In genomic region chr19:34510904-34511303, GRCh38 we compare ENCODE assay signal across 6 cellular contexts. TPM values are rescaled to one million over a fixed set of nuclear protein-coding genes. Genes with fewer than 3 reads are reported as not detected.
DNase-seq lines count a peak whose midpoint lies in the region; ATAC-seq, FAIRE-seq and TF ChIP-seq lines count a peak whose summit lies in the region.
"Not testable (repeated sequence)": the region's sequence is repeated elsewhere in the genome, so short reads cannot be mapped to it uniquely, and the experiment has no call there.
"Had no signal": no experiment of that assay in that cellular context is flagged by ENCODE, and none has a peak within 500 bp of the region (broad histone marks: within the 10 kb centered on the region; RNA-seq: fewer than 3 reads in every experiment).

No MANE protein-coding gene starts in this region.

- FAIRE-seq in K562 (lab: Jason Lieb, UNC): not testable (repeated sequence)

- DNase-seq in K562 (ENCODE audit: extremely low read depth in 1 of 4, low spot score in 3 of 4): not testable (repeated sequence)

- WGBS in K562 (ENCODE audit: insufficient coverage, low coverage, missing lambda C conversion rate): 13% methylated on average over 5 of the region's 5 CpGs

- not testable (repeated sequence) for TF ChIP-seq EP300 in K562 (IDR thresholded peaks at IDR 0.05; ENCODE audit: low read length)

- in situ Hi-C loops in K562 (cut with MboI): not testable (repeated sequence)

- H2AFZ ChIP-seq in K562 (ENCODE audit: low read depth, low read length): not testable (repeated sequence)

- CTCF ChIA-PET in HEK293 (lab: Yijun Ruan, JAX): interaction anchor here (1.1 kb wide), 2 partner anchors 9 to 10 kb away, joined by 3 to 4 read pairs; no protein-coding TSS in a partner anchor
- CTCF ChIA-PET in K562 (lab: Yijun Ruan, JAX; ENCODE audit: low intra/inter-chr PET ratio): not testable (repeated sequence)

- not testable (repeated sequence) for H3K9me1 ChIP-seq in K562 (ENCODE audit: control insufficient read depth, insufficient read depth, low read length)

- H3K4me1 ChIP-seq in HEK293 (ENCODE audit: control insufficient read depth, insufficient read depth, low read length); K562 (replicated peaks in 1 of 2; ENCODE audit: control insufficient read depth in 2 of 2, insufficient read depth in 2 of 2, low read length in 2 of 2): not testable (repeated sequence)

- not testable (repeated sequence) for H3K9ac ChIP-seq in K562 (ENCODE audit: insufficient read depth in 1 of 2, low read depth in 2 of 2, low read length in 2 of 2)

- POLR2A ChIA-PET in HEK293 (lab: Yijun Ruan, JAX); K562 (lab: Yijun Ruan, JAX): not testable (repeated sequence)

- H3K4me3 ChIP-seq in HEK293 (ENCODE audit: low read depth, low read length); K562: not testable (repeated sequence)

- not testable (repeated sequence) for H3K4me2 ChIP-seq in K562 (ENCODE audit: insufficient read depth, low read length)

- not testable (repeated sequence) for H3K36me3 ChIP-seq in HEK293 (ENCODE audit: control insufficient read depth in 2 of 2, insufficient read depth in 1 of 2, low read length in 2 of 2); K562 (ENCODE audit: control insufficient read depth, insufficient read depth, low read length)

- not testable (repeated sequence) for H3K9me3 ChIP-seq in HEK293 (ENCODE audit: control insufficient read depth, insufficient read depth, low read depth, low read length); K562 (replicated peaks; ENCODE audit: control insufficient read depth, insufficient read depth, low read depth, low read length)

- TF ChIP-seq POLR2A in K562 (conservative IDR thresholded peaks at IDR 0.05): not testable (repeated sequence)

- BruUV-seq in K562 (replicated peaks; lab: Mats Ljungman, UMichigan): not testable (repeated sequence)

- TF ChIP-seq RAD21 in K562 (CRISPR knock-in tag; conservative IDR thresholded peaks at IDR 0.05 in 1 of 2, IDR thresholded peaks at IDR 0.05 in 1 of 2): not testable (repeated sequence)

- H3K27me3 ChIP-seq in K562 (ENCODE audit: control insufficient read depth in 2 of 2, insufficient read depth in 2 of 2, low read length in 2 of 2): not testable (repeated sequence)

- TF ChIP-seq CTCF in HEK293 (tag by site-specific recombination; IDR thresholded peaks at IDR 0.05); K562 (IDR thresholded peaks at IDR 0.05 in 2 of 3, conservative IDR thresholded peaks at IDR 0.05 in 1 of 3; ENCODE audit: insufficient read depth in 2 of 3, low read depth in 1 of 3, low read length in 3 of 3): not testable (repeated sequence)

- intact Hi-C loops in K562 (cut with micrococcal nuclease): not testable (repeated sequence)

- not testable (repeated sequence) for ATAC-seq in K562

- H3K79me2 ChIP-seq in K562 (ENCODE audit: control insufficient read depth, insufficient read depth, low read length): not testable (repeated sequence)

- H4K20me1 ChIP-seq in K562 (replicated peaks; ENCODE audit: control insufficient read depth, insufficient read depth, low read length): not testable (repeated sequence)

- H3K27ac ChIP-seq in HEK293 (ENCODE audit: extremely low read depth, low read depth, low read length); K562 (ENCODE audit: extremely low read depth, low read depth, low read length): not testable (repeated sequence)

TF ChIP-seq in HEK293, 187 proteins besides CTCF, POLR2A, EP300 and RAD21:
- TF ChIP-seq ZNF707 (tag by site-specific recombination; IDR thresholded peaks at IDR 0.05) (peak; percentile 98), ZNF280D (tag by site-specific recombination; IDR thresholded peaks at IDR 0.05) (peak; percentile 37; the same call in 1 of the 2 replicates)

TF ChIP-seq in K562, 482 proteins besides CTCF, POLR2A, EP300 and RAD21:
- peak; percentile 97 for TF ChIP-seq ZNF707 (CRISPR knock-in tag; conservative IDR thresholded peaks at IDR 0.05)

RNA-seq across cellular contexts. Expression of gene WTIP, which starts 29.3 kb away (rescaled TPM):
- total RNA-seq in K562 (2011; cell fraction: chromatin; rRNA removed; ENCODE audit: low replicate concordance): 0.99 and 1.6 TPM in 2 replicates
- total RNA-seq in K562 (2011; cell fraction: nucleolus; rRNA removed): 0.50 and 0.53 TPM in 2 replicates
- 0.51 and 0.84 TPM in 2 replicates for total RNA-seq in K562 (2011; cell fraction: nucleoplasm; rRNA removed)
- total RNA-seq in K562 (2014; rRNA removed) (0.14 and 0.16 TPM in 2 replicates), K562 (2014; rRNA removed; fragmentation: Illumina TruSeq; extraction: Trizol) (0.07 TPM in 1 of 2 replicates, not detected in the other), K562 (2015; rRNA removed; fragmentation: Illumina TruSeq; extraction: Trizol) (0.49 and 0.51 TPM in 2 replicates), K562 (2021) (0.31 and 0.53 TPM in 2 replicates)
- polyA plus RNA-seq in K562 (2011; rRNA removed) (0.38 and 0.81 TPM in 2 replicates), K562 (2014; fragmentation: Illumina TruSeq; extraction: Trizol) (0.16 and 0.28 TPM in 2 replicates), K562 (2014; fragmentation: Nextera tagmentation; extraction: Ambion mirVana) (under 1 TPM in 1 of 2 experiments, not detected in 1; under 0.01 TPM), K562 (2014; rRNA removed) (0.11 and 0.54 TPM in 2 replicates)
- 0.79 and 0.86 TPM in 2 replicates for polyA plus RNA-seq in K562 (2011; cell fraction: cytosol; rRNA removed)
- polyA plus RNA-seq in K562 (2011; cell fraction: nucleus; rRNA removed): 0.80 and 0.97 TPM in 2 replicates
- polyA plus RNA-seq in K562 (2012): 0.22 and 0.35 TPM in 2 replicates
- 0.54 and 1.8 TPM in 2 replicates for polyA minus RNA-seq in K562 (2011; rRNA and poly(A)+ RNA removed)
- polyA minus RNA-seq in K562 (2011; cell fraction: cytosol; rRNA and poly(A)+ RNA removed): 1.8 TPM in 1 of 2 replicates, not detected in the other
- polyA minus RNA-seq in K562 (2011; cell fraction: nucleus; rRNA and poly(A)+ RNA removed): 0.13 and 0.22 TPM in 2 replicates
- polyA plus RNA-seq: CD14-positive monocyte; CD4-positive, alpha-beta memory T cell; CD4-positive, CD25-positive, alpha-beta regulatory T cell; CD8-positive, alpha-beta memory T cell had no signal
